8 cellular contexts compared by ENCODE assay signal in genomic region chr17:81396278-81396721, GRCh38. TPM values are rescaled to one million over a fixed set of nuclear protein-coding genes. Genes with fewer than 3 reads are reported as not detected.
DNase-seq lines count a peak whose midpoint lies in the region; TF ChIP-seq lines count a peak whose summit lies in the region.

No MANE protein-coding gene starts in this region.

- H3K4me1 ChIP-seq in BE2C (peaks cover 6% of the 10 kb centered on the region), NT2/D1 (ENCODE audit: insufficient read depth, insufficient read length) (peaks cover 21% of the 10 kb centered on the region), esophagus muscularis mucosa (peaks cover 39 to 59% (median 56%) of the 10 kb centered on the region in 4 donors), neuron (ENCODE audit: insufficient read depth, low read length) (peaks cover 47% of the 10 kb centered on the region)

- H3K27me3 Mint-ChIP-seq in Calu3 (ENCODE audit: unreplicated experiment) = peaks cover 60% of the 10 kb centered on the region

- H3K4me3 ChIP-seq in BE2C (ENCODE audit: low read depth, low read length) (peak overlapping the region; percentile 89), NT2/D1 (ENCODE audit: insufficient read length, low read depth) (peak overlapping the region; percentile 71), esophagus muscularis mucosa (peak overlapping the region; percentile 79 to 95 (median 90)), neuron (ENCODE audit: low read length) (peak overlapping the region; percentile 62)

- H3K27me3 ChIP-seq in BE2C = peaks cover 26% of the 10 kb centered on the region
- peaks cover 57% of the 10 kb centered on the region for H3K27me3 ChIP-seq in NT2/D1 (ENCODE audit: insufficient read depth, insufficient read length)
- no peaks in the 10 kb centered on the region for H3K27me3 ChIP-seq in esophagus muscularis mucosa
- no peaks in the 10 kb centered on the region for H3K27me3 ChIP-seq in neuron (ENCODE audit: insufficient read depth, low read length)

- intact Hi-C loops in esophagus muscularis mucosa (cut with DNase I) = loop anchor here (1.0 to 5.0 kb wide), 2 partner anchors 54 to 116 kb away; partner anchors contain the start of gene ACTG1
- intact Hi-C loops in Calu3 (cut with micrococcal nuclease; ENCODE audit: unreplicated experiment) = no loop called here

- no peaks in the 10 kb centered on the region for H3K9me3 ChIP-seq in BE2C
- H3K9me3 ChIP-seq in NT2/D1 (ENCODE audit: insufficient read depth, low read length) = no peaks in the 10 kb centered on the region
- no peaks in the 10 kb centered on the region for H3K9me3 ChIP-seq in esophagus muscularis mucosa
- H3K9me3 ChIP-seq in neuron (ENCODE audit: low read length) = no peaks in the 10 kb centered on the region

- H2AFZ ChIP-seq in neuron (ENCODE audit: low read depth, low read length) = no peak overlapping the region

- no TSS peak for BruUV-seq in Calu3 (replicated peaks; lab: Mats Ljungman, UMichigan)

- H3K27ac ChIP-seq in esophagus muscularis mucosa (replicated peaks in 1 of 4) = peak overlapping the region; percentile 96 to 100 (median 99)

- CTCF ChIA-PET in Calu3 (lab: Charles Lee) = interaction anchor here (0.5 kb wide), 1 partner anchor 14 kb away, joined by 3 read pairs; no protein-coding TSS in a partner anchor

- H3K4me3 Mint-ChIP-seq in Calu3 (ENCODE audit: low read depth, unreplicated experiment) = no peak overlapping the region

- peaks cover 39% of the 10 kb centered on the region for H3K36me3 Mint-ChIP-seq in Calu3 (ENCODE audit: insufficient read depth, unreplicated experiment)

- 0% methylated on average over 2 of the region's 54 CpGs for WGBS in esophagus muscularis mucosa

- H3K36me3 ChIP-seq in BE2C = no peaks in the 10 kb centered on the region
- peaks cover 4% of the 10 kb centered on the region for H3K36me3 ChIP-seq in NT2/D1 (ENCODE audit: insufficient read depth, insufficient read length, low read length)
- no peaks in the 10 kb centered on the region for H3K36me3 ChIP-seq in esophagus muscularis mucosa
- peaks cover 3% of the 10 kb centered on the region for H3K36me3 ChIP-seq in neuron (ENCODE audit: insufficient read depth, low read length)

- TF ChIP-seq POLR2A in esophagus muscularis mucosa (IDR thresholded peaks at IDR 0.05; ENCODE audit: low read depth) = no peak

- peaks cover 28% of the 10 kb centered on the region for H3K4me1 Mint-ChIP-seq in Calu3 (ENCODE audit: low read depth, unreplicated experiment)

- H3K9me3 Mint-ChIP-seq in Calu3 (ENCODE audit: low read depth, unreplicated experiment) = no peaks in the 10 kb centered on the region

- no peak overlapping the region for H3K27ac Mint-ChIP-seq in Calu3 (ENCODE audit: unreplicated experiment)

- DNase-seq in BE2C = peak; percentile 60
- DNase-seq in NT2/D1 (ENCODE audit: low read depth, low spot score) = no peak
- DNase-seq in esophagus muscularis mucosa (ENCODE audit: extremely low spot score) = no peak
- no peak for DNase-seq in MV-4-11 (lab: John Stamatoyannopoulos, UW)
- DNase-seq in Calu3 = no peak
- DNase-seq in NCI-H526 treated with DMSO at 0.1 percent for 48 hours (lab: John Stamatoyannopoulos, UW) = no peak
- DNase-seq in NCI-H1092 treated with DMSO at 0.1 percent for 48 hours (lab: John Stamatoyannopoulos, UW) = no peak

- TF ChIP-seq CTCF in BE2C (IDR thresholded peaks at IDR 0.05; ENCODE audit: low read depth, low read length) (no peak), esophagus muscularis mucosa (IDR thresholded peaks at IDR 0.05) (no peak), Calu3 (IDR thresholded peaks at IDR 0.05; ENCODE audit: unreplicated experiment) (no peak)

- H3K9ac ChIP-seq in NT2/D1 (ENCODE audit: insufficient read length, low read depth) = peak overlapping the region; percentile 82

- no peak for TF ChIP-seq EP300 in esophagus muscularis mucosa (IDR thresholded peaks at IDR 0.05)

RNA-seq across cellular contexts. Expression of gene BAHCC1, which starts 1.0 kb away (rescaled TPM):
- polyA plus RNA-seq in BE2C (2012; ENCODE audit: insufficient read depth, insufficient read length, low read depth) = 23.2 TPM
- total RNA-seq in esophagus muscularis mucosa (10 to 100 TPM; 15.9 to 38.1 (median 21.1) TPM), Calu3 (2022) (0.17 and 0.27 TPM in 2 replicates)

Comparison
In these comparisons a context has a peak if more than half of its experiments do, and no peak if none do; other contexts are left out.
1. RNA of gene BAHCC1, which starts 1.0 kb away (total RNA-seq): 15.9 to 38.1 TPM in esophagus muscularis mucosa; 0.17 to 0.27 TPM in Calu3; every median in the first group is over 10 times any median in the second.
2. Peak in every context shown above with its lines, with median percentiles within 50 percentile points of each other: H3K4me3 ChIP-seq.